Comparison of ENCODE assay signal across 17 cellular contexts in the genomic region with DNA sequence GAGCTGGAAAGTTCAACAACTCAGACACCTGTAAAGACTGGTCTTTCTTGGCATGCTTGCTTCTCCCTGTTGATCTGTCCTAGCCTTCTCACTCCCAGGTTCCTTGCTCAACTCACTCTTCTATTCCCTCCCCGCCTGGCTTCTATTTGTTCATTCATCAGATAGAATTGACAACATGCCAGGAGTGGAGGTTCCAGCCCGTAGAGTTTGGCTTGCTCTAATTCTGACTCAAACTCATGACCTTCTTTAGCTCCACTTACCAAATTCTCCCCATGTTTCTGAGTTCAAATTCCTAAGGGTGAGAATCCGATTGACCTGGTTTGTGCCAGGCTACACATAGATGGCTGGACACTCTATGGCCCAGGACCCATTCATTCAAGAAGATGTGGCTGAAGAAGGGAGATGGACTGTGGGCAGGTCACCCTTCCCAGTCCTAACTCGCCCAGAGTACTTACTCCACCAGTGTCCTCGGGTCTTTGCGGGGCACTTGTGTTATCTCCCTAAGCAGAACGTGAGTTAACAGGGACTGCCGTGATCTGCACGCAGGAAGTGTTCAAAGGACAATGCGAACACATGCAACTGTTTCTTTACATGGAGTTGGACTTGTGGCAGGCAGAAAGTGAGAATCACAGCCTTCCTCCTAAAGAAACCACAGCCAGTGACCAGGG. TPM values are rescaled to one million over a fixed set of nuclear protein-coding genes. Genes with fewer than 3 reads are reported as not detected.
DNase-seq lines count a peak whose midpoint lies in the region; ATAC-seq, FAIRE-seq and TF ChIP-seq lines count a peak whose summit lies in the region.
"Had no signal": no experiment of that assay in that cellular context is flagged by ENCODE, and none has a peak within 500 bp of the region (broad histone marks: within the 10 kb centered on the region; RNA-seq: fewer than 3 reads in every experiment).

No MANE protein-coding gene starts in this region.

- BruUV-seq in K562 (replicated peaks; lab: Mats Ljungman, UMichigan) = no TSS peak

- no peaks in the 10 kb centered on the region for H3K9me3 ChIP-seq in K562 (replicated peaks; ENCODE audit: control insufficient read depth, insufficient read depth, low read depth, low read length)

- no peak overlapping the region; the same call in 1 of the 2 replicates for H3K4me2 ChIP-seq in K562 (ENCODE audit: insufficient read depth, low read length)

- H3K9ac ChIP-seq in K562 (ENCODE audit: insufficient read depth in 1 of 2, low read depth in 2 of 2, low read length in 2 of 2) = no peak overlapping the region; a peak in 1 of 4 replicates

- H3K4me1 Mint-ChIP-seq in activated naive CD8-positive, alpha-beta T cell treated with anti-CD3 and anti-CD28 coated beads, Interleukin-2, amount 10 ng/mL, durations not matched to agents 7 days and 5 days = peaks cover 10% of the 10 kb centered on the region
- peaks cover 5% of the 10 kb centered on the region for H3K4me1 Mint-ChIP-seq in activated naive CD8-positive, alpha-beta T cell treated with anti-CD3 and anti-CD28 coated beads for 36 hours
- no peaks in the 10 kb centered on the region for H3K4me1 Mint-ChIP-seq in stimulated activated effector memory CD8-positive, alpha-beta T cell treated with anti-CD3 and anti-CD28 coated beads, Interleukin-12 subunit alpha, Interleukin-12 subunit beta, amount 100 ng/mL, for 72 hours

- H3K4me3 ChIP-seq in K562 (no peak overlapping the region), dorsolateral prefrontal cortex (no peak overlapping the region)

- CTCF ChIA-PET in K562 (lab: Yijun Ruan, JAX; ENCODE audit: low intra/inter-chr PET ratio) (no interaction called here), RWPE1 (lab: Yijun Ruan, JAX) (interaction anchor here (1.2 kb wide), 1 partner anchor 76 kb away, joined by 3 read pairs; no protein-coding TSS in a partner anchor)

- peak; percentile 37 for FAIRE-seq in K562 (lab: Jason Lieb, UNC)
- FAIRE-seq: A204.1 had no signal

- peak overlapping the region; percentile 7 for H3K27ac Mint-ChIP-seq in activated naive CD8-positive, alpha-beta T cell treated with anti-CD3 and anti-CD28 coated beads, Interleukin-2, amount 10 ng/mL, durations not matched to agents 7 days and 5 days
- H3K27ac Mint-ChIP-seq in activated naive CD8-positive, alpha-beta T cell treated with anti-CD3 and anti-CD28 coated beads for 36 hours = no peak overlapping the region
- H3K27ac Mint-ChIP-seq in stimulated activated effector memory CD8-positive, alpha-beta T cell treated with anti-CD3 and anti-CD28 coated beads, Interleukin-12 subunit alpha, Interleukin-12 subunit beta, amount 100 ng/mL, for 72 hours = no peak overlapping the region
- H3K27ac Mint-ChIP-seq: activated CD8-positive, alpha-beta memory T cell treated with anti-CD3 and anti-CD28 coated beads, Interleukin-2, amount 10 ng/mL, durations not matched to agents 7 days and 5 days; CD4-positive, alpha-beta T cell; T-helper 1 cell treated with Interleukin-12 subunit alpha and Interleukin-12 subunit beta and Interleukin-4 antibody, amounts not matched to agents 30 μg/mL and 1 μg/mL, for 36 hours had no signal

- TF ChIP-seq POLR2A in K562 (conservative IDR thresholded peaks at IDR 0.05) = no peak

- no peaks in the 10 kb centered on the region for H3K36me3 ChIP-seq in K562 (ENCODE audit: control insufficient read depth, insufficient read depth, low read length)

- in situ Hi-C loops in K562 (cut with MboI) = loop anchor here (25.0 kb wide), 1 partner anchor 911 kb away; no protein-coding TSS in a partner anchor

- no peaks in the 10 kb centered on the region; a peak in 2 of 5 replicates for H3K4me1 ChIP-seq in K562 (replicated peaks in 1 of 2; ENCODE audit: control insufficient read depth in 2 of 2, insufficient read depth in 2 of 2, low read length in 2 of 2)

- no peak for DNase-seq in activated naive CD8-positive, alpha-beta T cell treated with anti-CD3 and anti-CD28 coated beads, Interleukin-2, amount 10 ng/mL, durations not matched to agents 7 days and 5 days
- DNase-seq in activated naive CD8-positive, alpha-beta T cell treated with anti-CD3 and anti-CD28 coated beads for 36 hours = no peak
- no peak for DNase-seq in K562 (ENCODE audit: extremely low read depth in 1 of 4, low spot score in 3 of 4)
- DNase-seq in foreskin melanocyte = peak; percentile 30
- peak in 1 of 2 donors; percentile 29 for DNase-seq in stimulated activated effector memory CD8-positive, alpha-beta T cell treated with anti-CD3 and anti-CD28 coated beads, Interleukin-12 subunit alpha, Interleukin-12 subunit beta, amount 100 ng/mL, for 72 hours (ENCODE audit: low spot score in 2 of 2)
- no peak for DNase-seq in middle frontal gyrus (ENCODE audit: extremely low spot score, low spot score)
- no peak for DNase-seq in dorsolateral prefrontal cortex
- DNase-seq in RWPE1 (ENCODE audit: low spot score) = no peak
- DNase-seq: activated CD4-positive, alpha-beta T cell treated with anti-CD3 and anti-CD28 coated beads for 1 hour; activated CD8-positive, alpha-beta memory T cell treated with anti-CD3 and anti-CD28 coated beads, Interleukin-2, amount 10 ng/mL, durations not matched to agents 7 days and 5 days; activated gamma-delta T cell; CD4-positive, alpha-beta T cell; EL; stimulated activated naive CD4-positive, alpha-beta T cell treated with Interleukin-2 at 50 U/mL for 16 hours had no signal

- TF ChIP-seq RAD21 in K562 (CRISPR knock-in tag; conservative IDR thresholded peaks at IDR 0.05 in 1 of 2, IDR thresholded peaks at IDR 0.05 in 1 of 2) = no peak

- H3K27me3 ChIP-seq in K562 (ENCODE audit: control insufficient read depth in 2 of 2, insufficient read depth in 2 of 2, low read length in 2 of 2) (no peaks in the 10 kb centered on the region), dorsolateral prefrontal cortex (no peaks in the 10 kb centered on the region)

- H3K9me1 ChIP-seq in K562 (ENCODE audit: control insufficient read depth, insufficient read depth, low read length) = no peaks in the 10 kb centered on the region

- no peak overlapping the region for H3K27ac ChIP-seq in K562 (ENCODE audit: extremely low read depth, low read depth, low read length)
- H3K27ac ChIP-seq in dorsolateral prefrontal cortex = no peak overlapping the region
- no peak overlapping the region for H3K27ac ChIP-seq in RWPE1
- H3K27ac ChIP-seq: HL-60 had no signal

- POLR2A ChIA-PET in activated naive CD8-positive, alpha-beta T cell treated with anti-CD3 and anti-CD28 coated beads, Interleukin-2, amount 10 ng/mL, durations not matched to agents 7 days and 5 days (lab: Charles Lee) = interaction anchor here (0.7 kb wide), 1 partner anchor 72 kb away, joined by 3 read pairs; no protein-coding TSS in a partner anchor
- POLR2A ChIA-PET in K562 (lab: Yijun Ruan, JAX) (interaction anchor here (0.8 to 1.5 kb wide), 2 partner anchors 9 to 37 kb away, joined by 3 to 4 read pairs; no protein-coding TSS in a partner anchor), RWPE1 (lab: Yijun Ruan, JAX; ENCODE audit: low non-redundant PET) (no interaction called here)

- H3K9me3 Mint-ChIP-seq in activated naive CD8-positive, alpha-beta T cell treated with anti-CD3 and anti-CD28 coated beads, Interleukin-2, amount 10 ng/mL, durations not matched to agents 7 days and 5 days = no peaks in the 10 kb centered on the region
- H3K9me3 Mint-ChIP-seq in activated naive CD8-positive, alpha-beta T cell treated with anti-CD3 and anti-CD28 coated beads for 36 hours = no peaks in the 10 kb centered on the region
- H3K9me3 Mint-ChIP-seq in stimulated activated effector memory CD8-positive, alpha-beta T cell treated with anti-CD3 and anti-CD28 coated beads, Interleukin-12 subunit alpha, Interleukin-12 subunit beta, amount 100 ng/mL, for 72 hours = no peaks in the 10 kb centered on the region
- H3K9me3 Mint-ChIP-seq: CD4-positive, alpha-beta T cell; T-helper 1 cell treated with Interleukin-12 subunit alpha and Interleukin-12 subunit beta and Interleukin-4 antibody, amounts not matched to agents 30 μg/mL and 1 μg/mL, for 36 hours had no signal

- H3K4me3 Mint-ChIP-seq in activated naive CD8-positive, alpha-beta T cell treated with anti-CD3 and anti-CD28 coated beads, Interleukin-2, amount 10 ng/mL, durations not matched to agents 7 days and 5 days = no peak overlapping the region
- H3K4me3 Mint-ChIP-seq in activated naive CD8-positive, alpha-beta T cell treated with anti-CD3 and anti-CD28 coated beads for 36 hours = no peak overlapping the region
- H3K4me3 Mint-ChIP-seq in stimulated activated effector memory CD8-positive, alpha-beta T cell treated with anti-CD3 and anti-CD28 coated beads, Interleukin-12 subunit alpha, Interleukin-12 subunit beta, amount 100 ng/mL, for 72 hours = no peak overlapping the region
- H3K4me3 Mint-ChIP-seq: activated CD8-positive, alpha-beta memory T cell treated with anti-CD3 and anti-CD28 coated beads, Interleukin-2, amount 10 ng/mL, durations not matched to agents 7 days and 5 days; CD4-positive, alpha-beta T cell; T-helper 1 cell treated with Interleukin-12 subunit alpha and Interleukin-12 subunit beta and Interleukin-4 antibody, amounts not matched to agents 30 μg/mL and 1 μg/mL, for 36 hours had no signal

- 14% methylated on average over 10 of the region's 10 CpGs for WGBS in K562 (ENCODE audit: insufficient coverage, low coverage, missing lambda C conversion rate)

- TF ChIP-seq CTCF in K562 (IDR thresholded peaks at IDR 0.05 in 2 of 3, conservative IDR thresholded peaks at IDR 0.05 in 1 of 3; ENCODE audit: insufficient read depth in 2 of 3, low read depth in 1 of 3, low read length in 3 of 3) (no peak), dorsolateral prefrontal cortex (IDR thresholded peaks at IDR 0.05 in 54 of 56, conservative IDR thresholded peaks at IDR 0.05 in 2 of 56; ENCODE audit: low read depth in 1 of 56, partially characterized antibody in 56 of 56) (no peak), RWPE1 (conservative IDR thresholded peaks at IDR 0.05; ENCODE audit: low read depth) (no peak)

- H3K79me2 ChIP-seq in K562 (ENCODE audit: control insufficient read depth, insufficient read depth, low read length) = no peaks in the 10 kb centered on the region

- no peaks in the 10 kb centered on the region for H4K20me1 ChIP-seq in K562 (replicated peaks; ENCODE audit: control insufficient read depth, insufficient read depth, low read length)

- H3K36me3 Mint-ChIP-seq in activated naive CD8-positive, alpha-beta T cell treated with anti-CD3 and anti-CD28 coated beads, Interleukin-2, amount 10 ng/mL, durations not matched to agents 7 days and 5 days = no peaks in the 10 kb centered on the region
- peaks cover 1% of the 10 kb centered on the region for H3K36me3 Mint-ChIP-seq in activated naive CD8-positive, alpha-beta T cell treated with anti-CD3 and anti-CD28 coated beads for 36 hours
- H3K36me3 Mint-ChIP-seq in stimulated activated effector memory CD8-positive, alpha-beta T cell treated with anti-CD3 and anti-CD28 coated beads, Interleukin-12 subunit alpha, Interleukin-12 subunit beta, amount 100 ng/mL, for 72 hours = no peaks in the 10 kb centered on the region
- H3K36me3 Mint-ChIP-seq: activated CD8-positive, alpha-beta memory T cell treated with anti-CD3 and anti-CD28 coated beads, Interleukin-2, amount 10 ng/mL, durations not matched to agents 7 days and 5 days had no signal

- ATAC-seq in activated naive CD8-positive, alpha-beta T cell treated with anti-CD3 and anti-CD28 coated beads, Interleukin-2, amount 10 ng/mL, durations not matched to agents 7 days and 5 days (ENCODE audit: low read depth) = no peak
- ATAC-seq in K562 = peak; percentile 54
- ATAC-seq in stimulated activated effector memory CD8-positive, alpha-beta T cell treated with anti-CD3 and anti-CD28 coated beads, Interleukin-12 subunit alpha, Interleukin-12 subunit beta, amount 100 ng/mL, for 72 hours = peak; percentile 13
- ATAC-seq: activated CD8-positive, alpha-beta memory T cell treated with anti-CD3 and anti-CD28 coated beads, Interleukin-2, amount 10 ng/mL, durations not matched to agents 7 days and 5 days had no signal

- peak overlapping the region; percentile 53; the same call in 1 of the 2 replicates for H2AFZ ChIP-seq in K562 (ENCODE audit: low read depth, low read length)

- intact Hi-C loops in K562 (cut with micrococcal nuclease) (loop anchor here (5.0 kb wide), 1 partner anchor 59 kb away; a partner anchor contains a TSS), dorsolateral prefrontal cortex (cut with DNase I) (no loop called here)

- H3K27me3 Mint-ChIP-seq in activated naive CD8-positive, alpha-beta T cell treated with anti-CD3 and anti-CD28 coated beads, Interleukin-2, amount 10 ng/mL, durations not matched to agents 7 days and 5 days = no peaks in the 10 kb centered on the region
- H3K27me3 Mint-ChIP-seq in activated naive CD8-positive, alpha-beta T cell treated with anti-CD3 and anti-CD28 coated beads for 36 hours = no peaks in the 10 kb centered on the region
- H3K27me3 Mint-ChIP-seq: activated CD8-positive, alpha-beta memory T cell treated with anti-CD3 and anti-CD28 coated beads, Interleukin-2, amount 10 ng/mL, durations not matched to agents 7 days and 5 days; CD4-positive, alpha-beta T cell had no signal

- TF ChIP-seq EP300 in K562 (IDR thresholded peaks at IDR 0.05; ENCODE audit: low read length) = no peak

RNA-seq across cellular contexts. Expression of a gene that starts 4.0 kb away (rescaled TPM):
- total RNA-seq in activated naive CD8-positive, alpha-beta T cell treated with anti-CD3 and anti-CD28 coated beads, Interleukin-2, amount 10 ng/mL, durations not matched to agents 7 days and 5 days = under 1 TPM; 0.08 to 0.11 TPM
- under 1 TPM; 0.04 to 0.12 TPM for total RNA-seq in activated naive CD8-positive, alpha-beta T cell treated with anti-CD3 and anti-CD28 coated beads for 36 hours
- total RNA-seq in K562 (2011; cell fraction: chromatin; rRNA removed; ENCODE audit: low replicate concordance) = 0.05 and 0.37 TPM in 2 replicates
- 0.13 and 0.17 TPM in 2 replicates for total RNA-seq in K562 (2011; cell fraction: nucleolus; rRNA removed)
- total RNA-seq in K562 (2011; cell fraction: nucleoplasm; rRNA removed) = 0.23 and 0.37 TPM in 2 replicates
- total RNA-seq in K562 (2014; rRNA removed) = 0.04 TPM in 1 of 2 replicates, not detected in the other
- 0.04 and 0.06 TPM in 2 replicates for total RNA-seq in K562 (2014; rRNA removed; fragmentation: Illumina TruSeq; extraction: Trizol)
- 0.04 and 0.08 TPM in 2 replicates for total RNA-seq in K562 (2015; rRNA removed; fragmentation: Illumina TruSeq; extraction: Trizol)
- total RNA-seq in K562 (2021) = 0.04 TPM in 2 replicates
- 0.09 TPM in 1 of 2 replicates, not detected in the other for polyA plus RNA-seq in K562 (2011; rRNA removed)
- 0.03 and 0.13 TPM in 2 replicates for polyA plus RNA-seq in K562 (2011; cell fraction: cytosol; rRNA removed)
- polyA plus RNA-seq in K562 (2011; cell fraction: nucleus; rRNA removed) = 0.03 and 0.11 TPM in 2 replicates
- 0.03 and 0.17 TPM in 2 replicates for polyA plus RNA-seq in K562 (2012)
- 0.08 and 0.09 TPM in 2 replicates for polyA plus RNA-seq in K562 (2014; fragmentation: Illumina TruSeq; extraction: Trizol)
- not detected for polyA plus RNA-seq in K562 (2014; fragmentation: Nextera tagmentation; extraction: Ambion mirVana)
- 0.09 and 0.13 TPM in 2 replicates for polyA plus RNA-seq in K562 (2014; rRNA removed)
- polyA minus RNA-seq in K562 (2011; rRNA and poly(A)+ RNA removed) = 0.04 and 0.12 TPM in 2 replicates
- polyA minus RNA-seq in K562 (2011; cell fraction: cytosol; rRNA and poly(A)+ RNA removed) = not detected in 2 replicates
- polyA minus RNA-seq in K562 (2011; cell fraction: nucleus; rRNA and poly(A)+ RNA removed) = under 0.01 TPM in 1 of 2 replicates, not detected in the other
- 1 to 10 TPM in 2 of 120 experiments, under 1 TPM in 90, not detected in 28; 0.06 to 1.5 (median 0.21) TPM for total RNA-seq in dorsolateral prefrontal cortex
